In genomic region chr17:41654134-41654907, GRCh38 we compare ENCODE assay signal across 16 cellular contexts. TPM values are rescaled to one million over a fixed set of nuclear protein-coding genes. Genes with fewer than 3 reads are reported as not detected.
DNase-seq lines count a peak whose midpoint lies in the region; ATAC-seq and TF ChIP-seq lines count a peak whose summit lies in the region.
"Had no signal": no experiment of that assay in that cellular context is flagged by ENCODE, and none has a peak within 500 bp of the region (broad histone marks: within the 10 kb centered on the region; RNA-seq: fewer than 3 reads in every experiment).

No MANE protein-coding gene starts in this region.

- DNase-seq in COR-L47 (lab: John Stamatoyannopoulos, UW) (peak; percentile 7), NCI-H226 (peak; percentile 86), esophagus squamous epithelium (lab: John Stamatoyannopoulos, UW) (no peak), middle frontal gyrus (ENCODE audit: extremely low spot score, low spot score) (no peak), NCI-H345 treated with DMSO at 0.1 percent for 48 hours (lab: John Stamatoyannopoulos, UW; ENCODE audit: unreplicated experiment) (no peak), glomerular visceral epithelial cell (ENCODE audit: extremely low spot score) (no peak)
- DNase-seq: activated CD4-positive, alpha-beta memory T cell treated with anti-CD3 and anti-CD28 coated beads for 36 hours; activated naive CD4-positive, alpha-beta T cell treated with anti-CD3 and anti-CD28 coated beads for 36 hours; AML-193; foreskin fibroblast; T-helper 17 cell had no signal

- peak in 1 of 4 donors; percentile 32 for TF ChIP-seq POLR2A in esophagus squamous epithelium (IDR thresholded peaks at IDR 0.05)

- peak in 1 of 6 experiments; percentile 34 for TF ChIP-seq CTCF in esophagus squamous epithelium (IDR thresholded peaks at IDR 0.05)
- no peak for TF ChIP-seq CTCF in parathyroid adenoma (IDR thresholded peaks at IDR 0.05)

- H3K4me3 ChIP-seq in esophagus squamous epithelium (peak overlapping the region in 2 of 4 donors; percentile 6 to 16), parathyroid adenoma (ENCODE audit: low read depth, low read length) (no peak overlapping the region)
- H3K4me3 ChIP-seq: thoracic aorta had no signal

- WGBS in esophagus squamous epithelium, 2 donors: 49% methylated on average over 8 of the region's 19 CpGs; no CpG with 5 or more reads in 1 of the 2 donors

- ATAC-seq in HG02870 (IDR thresholded peaks at IDR 0.05; ENCODE audit: unreplicated experiment): no peak
- ATAC-seq: T-helper 17 cell had no signal

- no peaks in the 10 kb centered on the region for H3K79me2 ChIP-seq in parathyroid adenoma

- H3K9me3 ChIP-seq in esophagus squamous epithelium: no peaks in the 10 kb centered on the region
- no peaks in the 10 kb centered on the region for H3K9me3 ChIP-seq in parathyroid adenoma (ENCODE audit: control insufficient read depth, low read length)
- H3K9me3 ChIP-seq: thoracic aorta had no signal

- H3K9ac ChIP-seq in parathyroid adenoma: no peak overlapping the region

- intact Hi-C loops in esophagus squamous epithelium (cut with DNase I): no loop called here

- H3K4me1 ChIP-seq in esophagus squamous epithelium (peaks cover 43 to 98% (median 70%) of the 10 kb centered on the region in 3 donors), parathyroid adenoma (peaks cover 51% of the 10 kb centered on the region)

- H3K4me2 ChIP-seq in parathyroid adenoma (ENCODE audit: low read length): no peak overlapping the region

- H3K27me3 ChIP-seq in esophagus squamous epithelium: no peaks in the 10 kb centered on the region
- H3K27me3 ChIP-seq in parathyroid adenoma (ENCODE audit: control insufficient read depth, insufficient read depth, low read length): no peaks in the 10 kb centered on the region

- H2AFZ ChIP-seq in parathyroid adenoma: peak overlapping the region; percentile 94

- H3K27ac ChIP-seq in esophagus squamous epithelium (peak overlapping the region; percentile 95 to 98 (median 97)), parathyroid adenoma (peak overlapping the region; percentile 99)
- H3K27ac ChIP-seq: thoracic aorta had no signal

- H3K36me3 ChIP-seq in esophagus squamous epithelium (no peaks in the 10 kb centered on the region), parathyroid adenoma (ENCODE audit: control insufficient read depth, insufficient read depth, low read length) (no peaks in the 10 kb centered on the region)
- H3K36me3 ChIP-seq: thoracic aorta had no signal

RNA-seq across cellular contexts. Expression of gene KRT17, which starts 29.9 kb away (rescaled TPM):
- total RNA-seq in esophagus squamous epithelium: 1,000 to 10,000 TPM in 1 of 4 donors, 10 to 100 TPM in 3; 45.8 to 2,552 (median 75.7) TPM
- total RNA-seq: activated CD4-positive, alpha-beta memory T cell treated with anti-CD3 and anti-CD28 coated beads for 36 hours; activated naive CD4-positive, alpha-beta T cell treated with anti-CD3 and anti-CD28 coated beads for 36 hours; liver; T-helper 17 cell had no signal

RNA-seq across cellular contexts. Expression of gene EIF1, which starts 34.4 kb away (rescaled TPM):
- total RNA-seq in esophagus squamous epithelium: 100 to 1,000 TPM in 3 of 4 donors, 10 to 100 TPM in 1; 96.5 to 311 (median 223) TPM

RNA-seq across cellular contexts. Expression of gene KRT16, which starts 41.8 kb away (rescaled TPM):
- total RNA-seq in esophagus squamous epithelium: 1,000 to 10,000 TPM in 2 of 4 donors, 100 to 1,000 TPM in 2; 156 to 6,712 (median 1,275) TPM
- total RNA-seq: activated CD4-positive, alpha-beta memory T cell treated with anti-CD3 and anti-CD28 coated beads for 36 hours; activated naive CD4-positive, alpha-beta T cell treated with anti-CD3 and anti-CD28 coated beads for 36 hours; cerebellum; liver; T-helper 17 cell had no signal

RNA-seq across cellular contexts. Expression of gene GAST, which starts 57.8 kb away (rescaled TPM):
- not detected for total RNA-seq in esophagus squamous epithelium
- total RNA-seq: activated CD4-positive, alpha-beta memory T cell treated with anti-CD3 and anti-CD28 coated beads for 36 hours; activated naive CD4-positive, alpha-beta T cell treated with anti-CD3 and anti-CD28 coated beads for 36 hours; cerebellum; liver; T-helper 17 cell; thoracic aorta had no signal

Comparison
In these comparisons a context has a peak if more than half of its experiments do, and no peak if none do; other contexts are left out.
1. DNase-seq: peak in COR-L47 (single experiment) and NCI-H226 (single experiment); none in esophagus squamous epithelium (single experiment), middle frontal gyrus (single experiment), NCI-H345 treated with DMSO at 0.1 percent for 48 hours (single experiment) and glomerular visceral epithelial cell (single experiment).